In genomic region chr6:98295776-98296175, GRCh38 we compare ENCODE assay signal across 23 cellular contexts.
"Had no signal": no experiment of that assay in that cellular context is flagged by ENCODE, and none has a peak within 500 bp of the region (broad histone marks: within the 10 kb centered on the region; RNA-seq: fewer than 3 reads in every experiment).

No MANE protein-coding gene starts in this region.

- H3K36me3 Mint-ChIP-seq: activated naive CD8-positive, alpha-beta T cell treated with anti-CD3 and anti-CD28 coated beads, Interleukin-2, amount 10 ng/mL, durations not matched to agents 7 days and 5 days; memory B cell had no signal

- H3K4me3 ChIP-seq: hepatocyte, psoas muscle, tibial artery had no signal

- H3K27ac ChIP-seq: hepatocyte, psoas muscle, tibial artery had no signal

- H3K36me3 ChIP-seq: tibial artery had no signal

- H3K4me3 Mint-ChIP-seq: activated B cell treated with CpG ODN at 0.5 μM for 24 hours; activated CD4-positive, alpha-beta T cell treated with anti-CD3 and anti-CD28 coated beads for 36 hours; activated naive CD8-positive, alpha-beta T cell treated with anti-CD3 and anti-CD28 coated beads, Interleukin-2, amount 10 ng/mL, durations not matched to agents 7 days and 5 days; dendritic cell treated with granulocyte-macrophage colony-stimulating factor and Interleukin-4, amounts not matched to agents 40 ng/mL and 50 ng/mL, for 4 days; memory B cell; nephron; stimulated activated naive CD8-positive, alpha-beta T cell treated with anti-CD3 and anti-CD28 coated beads, Interleukin-15, Interleukin-2, amounts not matched to agents 100 ng/mL and 50 ng/mL, for 24 hours had no signal

- H3K9me3 Mint-ChIP-seq: activated B cell treated with CpG ODN at 0.5 μM for 24 hours; activated naive CD8-positive, alpha-beta T cell treated with anti-CD3 and anti-CD28 coated beads, Interleukin-2, amount 10 ng/mL, durations not matched to agents 7 days and 5 days; dendritic cell treated with granulocyte-macrophage colony-stimulating factor and Interleukin-4, amounts not matched to agents 40 ng/mL and 50 ng/mL, for 4 days; nephron had no signal

- H3K27me3 Mint-ChIP-seq: activated B cell treated with CpG ODN at 0.5 μM for 24 hours; activated CD4-positive, alpha-beta T cell treated with anti-CD3 and anti-CD28 coated beads for 36 hours; activated naive CD8-positive, alpha-beta T cell treated with anti-CD3 and anti-CD28 coated beads, Interleukin-2, amount 10 ng/mL, durations not matched to agents 7 days and 5 days; dendritic cell treated with granulocyte-macrophage colony-stimulating factor and Interleukin-4, amounts not matched to agents 40 ng/mL and 50 ng/mL, for 4 days; memory B cell; stimulated activated naive CD8-positive, alpha-beta T cell treated with anti-CD3 and anti-CD28 coated beads, Interleukin-15, Interleukin-2, amounts not matched to agents 100 ng/mL and 50 ng/mL, for 24 hours had no signal

- H3K27me3 ChIP-seq: hepatocyte, tibial artery had no signal

- H2AFZ ChIP-seq: hepatocyte had no signal

- ATAC-seq: activated CD4-positive, alpha-beta T cell treated with anti-CD3 and anti-CD28 coated beads for 36 hours; esophagus mucosa; left colon; psoas muscle; right cardiac atrium had no signal

- DNase-seq: activated B cell treated with CpG ODN at 0.5 μM for 24 hours; activated CD4-positive, alpha-beta T cell treated with anti-CD3 and anti-CD28 coated beads for 36 hours; activated CD4-positive, alpha-beta T cell treated with anti-CD3 and anti-CD28 coated beads, Interleukin-2, amount 50 U/mL, for 4 hours; activated CD8-positive, alpha-beta memory T cell treated with anti-CD3 and anti-CD28 coated beads for 24 hours; activated CD8-positive, alpha-beta memory T cell treated with anti-CD3 and anti-CD28 coated beads, Interleukin-2, amount 50 U/mL, for 48 hours; activated naive CD4-positive, alpha-beta T cell treated with Interleukin-2 at 50 U/mL for 16 hours; activated naive CD8-positive, alpha-beta T cell treated with anti-CD3 and anti-CD28 coated beads, Interleukin-2, amount 10 ng/mL, durations not matched to agents 7 days and 5 days; activated T-cell treated with anti-CD3 and anti-CD28 coated beads, Interleukin-2, amount 50 U/mL, for 48 hours; amygdala; effector CD8-positive, alpha-beta T cell; foreskin melanocyte; left colon; psoas muscle; right cardiac atrium; stimulated activated CD4-positive, alpha-beta T cell treated with anti-CD3 and anti-CD28 coated beads, Interleukin-12 subunit alpha, Interleukin-12 subunit beta, amount 100 ng/mL, for 4 hours; T-helper 9 cell; tibial artery had no signal

- H3K9me3 ChIP-seq: psoas muscle, tibial artery had no signal

- H3K4me1 ChIP-seq: psoas muscle, tibial artery had no signal

- H3K27ac Mint-ChIP-seq: activated B cell treated with CpG ODN at 0.5 μM for 24 hours; activated CD4-positive, alpha-beta T cell treated with anti-CD3 and anti-CD28 coated beads for 36 hours; activated naive CD8-positive, alpha-beta T cell treated with anti-CD3 and anti-CD28 coated beads, Interleukin-2, amount 10 ng/mL, durations not matched to agents 7 days and 5 days; dendritic cell treated with granulocyte-macrophage colony-stimulating factor and Interleukin-4, amounts not matched to agents 40 ng/mL and 50 ng/mL, for 4 days; memory B cell; nephron; stimulated activated naive CD8-positive, alpha-beta T cell treated with anti-CD3 and anti-CD28 coated beads, Interleukin-15, Interleukin-2, amounts not matched to agents 100 ng/mL and 50 ng/mL, for 24 hours had no signal

- H3K4me1 Mint-ChIP-seq: activated B cell treated with CpG ODN at 0.5 μM for 24 hours; activated CD4-positive, alpha-beta T cell treated with anti-CD3 and anti-CD28 coated beads for 36 hours; activated naive CD8-positive, alpha-beta T cell treated with anti-CD3 and anti-CD28 coated beads, Interleukin-2, amount 10 ng/mL, durations not matched to agents 7 days and 5 days; memory B cell; nephron had no signal
